In genomic region chr1:21937372-21938121, GRCh38 we compare ENCODE assay signal across 8 cellular contexts.
A peak's percentile ranks its signal among the peaks of the same experiment; 100 is the strongest.
DNase-seq lines count a peak whose midpoint lies in the region; ATAC-seq lines count a peak whose summit lies in the region.

No MANE protein-coding gene starts in this region.

- DNase-seq in DMS53 treated with DMSO at 0.1 percent for 48 hours (lab: John Stamatoyannopoulos, UW; ENCODE audit: unreplicated experiment): peak; percentile 39
- DNase-seq in NT2/D1 (ENCODE audit: low read depth, low spot score): peak; percentile 47
- peak; percentile 76 for DNase-seq in activated T-cell treated with anti-CD3 and anti-CD28 coated beads, Interleukin-2, amount 50 U/mL, for 1 hour
- no peak for DNase-seq in epithelial cell of prostate (ENCODE audit: low read depth, low spot score)
- DNase-seq in midbrain (lab: John Stamatoyannopoulos, UW): peak; percentile 85
- DNase-seq in stimulated activated CD8-positive, alpha-beta memory T cell treated with anti-CD3 and anti-CD28 coated beads, Interleukin-12 subunit alpha, Interleukin-12 subunit beta, amount 100 ng/mL, for 4 hours (ENCODE audit: low read depth): peak; percentile 54

- no peaks in the 10 kb centered on the region for H3K9me3 ChIP-seq in NT2/D1 (ENCODE audit: insufficient read depth, low read length)

- H3K4me3 ChIP-seq in NT2/D1 (ENCODE audit: insufficient read length, low read depth): peak overlapping the region; percentile 55

- H3K27me3 ChIP-seq in NT2/D1 (ENCODE audit: insufficient read depth, insufficient read length): no peaks in the 10 kb centered on the region

- peaks cover 17% of the 10 kb centered on the region for H3K36me3 ChIP-seq in NT2/D1 (ENCODE audit: insufficient read depth, insufficient read length, low read length)

- H3K27ac ChIP-seq in epithelial cell of prostate: peak overlapping the region; percentile 93

- peak overlapping the region; percentile 79 for H3K9ac ChIP-seq in NT2/D1 (ENCODE audit: insufficient read length, low read depth)

- H3K4me1 ChIP-seq in NT2/D1 (ENCODE audit: insufficient read depth, insufficient read length): peaks cover 19% of the 10 kb centered on the region

- ATAC-seq in HG03066 (IDR thresholded peaks at IDR 0.05; ENCODE audit: low read depth, unreplicated experiment): peak; percentile 62
- ATAC-seq in GM19395 (IDR thresholded peaks at IDR 0.05; ENCODE audit: unreplicated experiment): no peak
